ENCODE assay signal across 9 cellular contexts in the genomic region with DNA sequence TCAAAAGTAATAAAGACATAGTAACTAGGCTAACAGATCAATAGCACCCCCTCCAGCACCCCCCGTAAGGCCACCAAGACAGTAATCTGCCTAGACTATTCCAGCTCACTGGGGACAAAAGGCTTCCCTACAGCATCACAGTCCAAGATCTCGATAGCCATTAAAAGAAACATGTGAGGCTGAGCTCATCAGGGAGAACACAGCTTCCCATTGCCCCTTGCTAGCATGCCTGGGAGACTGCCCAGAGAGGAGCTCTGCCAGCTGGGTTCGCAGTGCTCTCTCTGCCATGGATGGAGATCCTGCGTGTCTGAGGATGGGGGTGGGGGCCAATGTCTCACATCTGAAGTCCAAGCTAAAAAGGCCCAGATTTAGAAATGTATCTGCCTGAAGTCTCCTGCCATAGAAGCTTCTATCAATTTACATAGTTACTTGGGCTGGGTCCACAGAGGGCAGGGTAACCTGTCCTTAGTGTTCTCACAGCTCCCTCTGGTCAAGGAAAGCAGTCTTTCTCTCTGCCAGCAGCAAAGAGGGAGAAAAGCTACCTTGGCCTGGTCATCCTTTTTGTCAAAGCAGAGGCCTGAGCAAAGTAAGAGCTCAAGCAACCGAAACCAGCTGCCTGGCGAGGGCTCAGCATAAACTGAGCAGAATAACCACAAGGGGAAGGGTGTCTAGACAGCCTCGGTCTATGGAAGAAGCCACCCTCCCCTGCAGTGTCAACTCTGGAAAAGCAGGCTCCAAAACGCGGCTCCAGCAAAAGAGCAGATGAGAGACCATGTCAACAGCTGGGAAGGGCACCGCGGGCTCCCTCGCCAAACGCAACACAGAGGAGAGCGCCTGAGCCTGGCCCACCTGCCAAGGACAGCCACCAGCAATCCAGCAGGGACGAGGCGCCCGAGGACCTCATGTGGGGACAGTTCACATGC. TPM values are rescaled to one million over a fixed set of nuclear protein-coding genes. Genes with fewer than 3 reads are reported as not detected.
DNase-seq lines count a peak whose midpoint lies in the region; ATAC-seq and TF ChIP-seq lines count a peak whose summit lies in the region.
"Had no signal": no experiment of that assay in that cellular context is flagged by ENCODE, and none has a peak within 500 bp of the region (broad histone marks: within the 10 kb centered on the region; RNA-seq: fewer than 3 reads in every experiment).

No MANE protein-coding gene starts in this region.

- peak in 3 of 10 experiments; percentile 26 to 37 (median 30) for DNase-seq in CD4-positive, alpha-beta T cell
- DNase-seq in activated CD4-positive, alpha-beta T cell treated with anti-CD3 and anti-CD28 coated beads, Interleukin-2, amount 50 U/mL, for 4 hours: peak; percentile 24 to 28
- DNase-seq in cardiac septum (ENCODE audit: low spot score): peak; percentile 90
- peak; percentile 81 to 83 for DNase-seq in gastrocnemius medialis
- no peak for DNase-seq in SIG-M5 (lab: John Stamatoyannopoulos, UW)
- DNase-seq in amniotic stem cell (lab: John Stamatoyannopoulos, UW): no peak

- no peak for TF ChIP-seq POLR2A in gastrocnemius medialis (IDR thresholded peaks at IDR 0.05)

- peaks cover 45% of the 10 kb centered on the region for H3K4me1 Mint-ChIP-seq in CD4-positive, alpha-beta T cell (ENCODE audit: low read depth)

- no peaks in the 10 kb centered on the region for H3K9me3 ChIP-seq in CD4-positive, alpha-beta T cell (ENCODE audit: control insufficient read depth, low read length)
- no peaks in the 10 kb centered on the region for H3K9me3 ChIP-seq in gastrocnemius medialis
- H3K9me3 ChIP-seq: adrenal gland had no signal

- peak; percentile 66 for ATAC-seq in CD4-positive, alpha-beta T cell (ENCODE audit: poor library complexity)
- peak; percentile 45 for ATAC-seq in GM21528 (IDR thresholded peaks at IDR 0.05; ENCODE audit: low FRiP score, unreplicated experiment)
- peak; percentile 82 to 83 for ATAC-seq in gastrocnemius medialis
- ATAC-seq in HG03025 (IDR thresholded peaks at IDR 0.05; ENCODE audit: low FRiP score, unreplicated experiment): no peak

- no peaks in the 10 kb centered on the region for H3K27me3 Mint-ChIP-seq in CD4-positive, alpha-beta T cell

- no peak overlapping the region for H3K27ac ChIP-seq in CD4-positive, alpha-beta T cell (ENCODE audit: low read depth, low read length)
- peak overlapping the region; percentile 92 to 96 (median 94) for H3K27ac ChIP-seq in gastrocnemius medialis

- H3K27ac Mint-ChIP-seq in CD4-positive, alpha-beta T cell: peak overlapping the region; percentile 79

- in situ Hi-C loops in gastrocnemius medialis (cut with MboI; ENCODE audit: low sequenced_read_pairs in 4 of 4): no loop called here

- POLR2A ChIA-PET in CD4-positive, alpha-beta T cell (lab: Charles Lee): interaction anchor here (1.0 to 3.5 kb wide), 4 partner anchors 8 to 20 kb away, joined by 3 to 18 read pairs (median 6); no protein-coding TSS in a partner anchor

- no peaks in the 10 kb centered on the region for H3K36me3 Mint-ChIP-seq in CD4-positive, alpha-beta T cell (ENCODE audit: low read depth)

- peaks cover 91 to 94% of the 10 kb centered on the region in 2 donors for H3K4me1 ChIP-seq in gastrocnemius medialis

- CTCF ChIA-PET in CD4-positive, alpha-beta T cell (lab: Charles Lee): interaction anchor here (1.1 to 1.6 kb wide), 3 partner anchors 11 to 12 kb away, joined by 3 to 6 read pairs (median 4); no protein-coding TSS in a partner anchor

- H3K36me3 ChIP-seq in gastrocnemius medialis: no peaks in the 10 kb centered on the region
- H3K36me3 ChIP-seq: adrenal gland had no signal

- no peaks in the 10 kb centered on the region for H3K9me3 Mint-ChIP-seq in CD4-positive, alpha-beta T cell

- peak overlapping the region; percentile 40 for H3K4me3 Mint-ChIP-seq in CD4-positive, alpha-beta T cell

- no peaks in the 10 kb centered on the region for H3K27me3 ChIP-seq in CD4-positive, alpha-beta T cell (ENCODE audit: control insufficient read depth, insufficient read depth, low read length)
- H3K27me3 ChIP-seq in gastrocnemius medialis: no peaks in the 10 kb centered on the region
- H3K27me3 ChIP-seq: adrenal gland had no signal

- H3K4me3 ChIP-seq in gastrocnemius medialis: peak overlapping the region; percentile 26 to 38 (median 30)
- H3K4me3 ChIP-seq: adrenal gland had no signal

- no peak for TF ChIP-seq CTCF in CD4-positive, alpha-beta T cell (IDR thresholded peaks at IDR 0.05)
- TF ChIP-seq CTCF in gastrocnemius medialis (IDR thresholded peaks at IDR 0.05 in 4 of 5, conservative IDR thresholded peaks at IDR 0.05 in 1 of 5): no peak

- intact Hi-C loops in CD4-positive, alpha-beta T cell (cut with DNase I, micrococcal nuclease): loop anchor here in 1 of 2 experiments (2.0 kb wide), 1 partner anchor 14 kb away; no protein-coding TSS in a partner anchor
- intact Hi-C loops in cardiac septum (cut with DNase I) (loop anchor here (2.0 to 5.0 kb wide), 2 partner anchors 16 to 76 kb away; no protein-coding TSS in a partner anchor), gastrocnemius medialis (cut with DNase I; ENCODE audit: low total_unique reads) (loop anchor here (2.0 kb wide), 1 partner anchor 26 kb away; no protein-coding TSS in a partner anchor)

RNA-seq across cellular contexts. Expression of a gene that starts 17.6 kb away (rescaled TPM):
- total RNA-seq in CD4-positive, alpha-beta T cell: 10 to 100 TPM; 30.1 to 33.1 TPM
- total RNA-seq in cardiac septum: 77.1 TPM
- total RNA-seq in gastrocnemius medialis: 100 to 1,000 TPM in 1 of 4 donors, 10 to 100 TPM in 3; 45.3 to 103 (median 58.6) TPM

Comparison
In these comparisons a context has a peak if more than half of its experiments do, and no peak if none do; other contexts are left out.
1. DNase-seq: peak in activated CD4-positive, alpha-beta T cell treated with anti-CD3 and anti-CD28 coated beads, Interleukin-2, amount 50 U/mL, for 4 hours (2 of 2), cardiac septum (single experiment) and gastrocnemius medialis (2 of 2); none in SIG-M5 (single experiment) and amniotic stem cell (single experiment).